Comparison of ENCODE assay signal across 15 cellular contexts in genomic region chr2:375270-375946, GRCh38.
"Had no signal": no experiment of that assay in that cellular context is flagged by ENCODE, and none has a peak within 500 bp of the region (broad histone marks: within the 10 kb centered on the region; RNA-seq: fewer than 3 reads in every experiment).

No MANE protein-coding gene starts in this region.

- H3K27me3 ChIP-seq: brain microvascular endothelial cell, testis had no signal

- DNase-seq: activated CD4-positive, alpha-beta T cell treated with anti-CD3 and anti-CD28 coated beads, Interleukin-2, amount 10 ng/mL, durations not matched to agents 7 days and 5 days; activated naive CD4-positive, alpha-beta T cell treated with anti-CD3 and anti-CD28 coated beads, Interleukin-2, amount 50 U/mL, for 16 hours; activated T-cell treated with anti-CD3 and anti-CD28 coated beads for 4 hours; brain microvascular endothelial cell; foreskin melanocyte; left cardiac atrium; natural killer cell; occipital lobe; psoas muscle; stimulated activated CD4-positive, alpha-beta T cell treated with anti-CD3 and anti-CD28 coated beads, Interleukin-12 subunit alpha, Interleukin-12 subunit beta, amount 100 ng/mL, for 4 hours; stimulated activated naive CD4-positive, alpha-beta T cell; testis had no signal

- H3K9me3 ChIP-seq: psoas muscle, testis had no signal

- H3K4me3 ChIP-seq: psoas muscle, testis had no signal

- H3K4me1 ChIP-seq: psoas muscle, testis had no signal

- H3K27ac ChIP-seq: brain microvascular endothelial cell, psoas muscle had no signal

- H3K4me1 Mint-ChIP-seq: natural killer cell, WTC11 had no signal

- H3K27ac Mint-ChIP-seq: activated CD4-positive, alpha-beta T cell treated with anti-CD3 and anti-CD28 coated beads, Interleukin-2, amount 10 ng/mL, durations not matched to agents 7 days and 5 days; activated T-helper 2 cell treated with anti-CD3 and anti-CD28 coated beads, Interferon-gamma antibody, Interleukin-2, Interleukin-4, amounts not matched to agents 10 μg/mL and 5 μg/mL and 100 μg/mL, durations not matched to agents 14 hours and 24 hours and 36 hours; natural killer cell; T-helper 1 cell treated with Interleukin-12 subunit alpha and Interleukin-12 subunit beta and Interleukin-4 antibody, amounts not matched to agents 30 μg/mL and 1 μg/mL, for 36 hours; WTC11 had no signal

- H3K36me3 ChIP-seq: brain microvascular endothelial cell had no signal

- H3K4me3 Mint-ChIP-seq: activated CD4-positive, alpha-beta T cell treated with anti-CD3 and anti-CD28 coated beads, Interleukin-2, amount 10 ng/mL, durations not matched to agents 7 days and 5 days; natural killer cell; T-helper 1 cell treated with Interleukin-12 subunit alpha and Interleukin-12 subunit beta and Interleukin-4 antibody, amounts not matched to agents 30 μg/mL and 1 μg/mL, for 36 hours; WTC11 had no signal
